Comparison of ENCODE assay signal across 8 cellular contexts in genomic region chr18:12038661-12039417, GRCh38.
DNase-seq lines count a peak whose midpoint lies in the region; ATAC-seq and TF ChIP-seq lines count a peak whose summit lies in the region.

No MANE protein-coding gene starts in this region.

- peak; percentile 2 for DNase-seq in NK-92 treated with Interleukin-12 subunit alpha and Interleukin-12 subunit beta, amount 100 ng/mL, for 24 hours (lab: John Stamatoyannopoulos, UW)
- DNase-seq in NK-92 (lab: John Stamatoyannopoulos, UW; ENCODE audit: unreplicated experiment) (no peak), NCI-H345 (lab: John Stamatoyannopoulos, UW) (peak; percentile 74), choroid plexus epithelial cell (ENCODE audit: low read depth) (peak; percentile 80), kidney glomerular epithelial cell (lab: John Stamatoyannopoulos, UW) (peak; percentile 55)
- peak; percentile 59 to 64 for DNase-seq in activated CD4-positive, alpha-beta T cell treated with anti-CD3 and anti-CD28 coated beads for 24 hours (ENCODE audit: low read depth in 2 of 2)
- peak; percentile 81 for DNase-seq in stimulated activated CD4-positive, alpha-beta T cell treated with anti-CD3 and anti-CD28 coated beads, Interleukin-15, amount 100 ng/mL, for 24 hours

- peak overlapping the region; percentile 63 for H3K4me3 ChIP-seq in choroid plexus epithelial cell (ENCODE audit: low read depth, low read length)

- peak; percentile 79 for TF ChIP-seq CTCF in choroid plexus epithelial cell (conservative IDR thresholded peaks at IDR 0.05; ENCODE audit: low read depth, low read length)

- ATAC-seq in HG02970 (IDR thresholded peaks at IDR 0.05; ENCODE audit: low FRiP score, unreplicated experiment) = peak; percentile 76
